31 cellular contexts compared by ENCODE assay signal in the genomic region with DNA sequence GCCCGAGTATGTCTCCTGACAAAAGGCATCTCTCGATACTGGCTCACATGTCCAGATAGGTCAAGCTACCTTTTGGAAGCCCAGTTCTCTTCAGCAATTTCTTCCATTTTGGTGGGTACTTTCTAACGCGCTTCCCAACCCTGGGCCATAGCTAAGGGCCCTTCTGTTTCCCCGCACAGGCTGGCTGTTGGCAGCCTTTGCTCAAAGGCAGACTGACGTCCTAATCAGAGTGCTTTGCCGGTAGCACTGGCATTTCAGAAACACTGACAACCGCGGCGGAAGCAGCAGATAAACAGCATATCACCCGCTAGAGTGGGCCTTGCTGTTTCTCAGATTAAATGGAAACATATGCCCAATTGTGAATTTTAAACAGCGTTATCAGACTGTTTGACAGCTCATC.
"Had no signal": no experiment of that assay in that cellular context is flagged by ENCODE, and none has a peak within 500 bp of the region (broad histone marks: within the 10 kb centered on the region; RNA-seq: fewer than 3 reads in every experiment).

No MANE protein-coding gene starts in this region.

- H3K4me3 Mint-ChIP-seq: activated CD4-positive, alpha-beta T cell treated with anti-CD3 and anti-CD28 coated beads, Interleukin-2, amount 10 ng/mL, durations not matched to agents 7 days and 5 days; activated CD8-positive, alpha-beta T cell treated with anti-CD3 and anti-CD28 coated beads for 36 hours; activated naive CD8-positive, alpha-beta T cell; activated T-cell treated with anti-CD3 and anti-CD28 coated beads, Interleukin-2, amount 50 U/mL, for 4 hours; activated T-helper 17 cell treated with anti-CD3 and anti-CD28 coated beads, Interleukin-2, amount 50 U/mL, for 72 hours; central memory CD8-positive, alpha-beta T cell; effector memory CD8-positive, alpha-beta T cell; T-helper 17 cell; T-helper 2 cell treated with Interferon-gamma antibody and Interleukin-4, amounts not matched to agents 5 μg/mL and 100 μg/mL, for 36 hours; WTC11 had no signal

- H3K4me3 ChIP-seq: esophagus muscularis mucosa, gastrocnemius medialis, heart left ventricle had no signal

- DNase-seq: activated CD4-positive, alpha-beta T cell treated with anti-CD3 and anti-CD28 coated beads for 1 hour; activated CD4-positive, alpha-beta T cell treated with anti-CD3 and anti-CD28 coated beads for 4 hours; activated CD4-positive, alpha-beta T cell treated with anti-CD3 and anti-CD28 coated beads, Interleukin-2, amount 10 ng/mL, durations not matched to agents 7 days and 5 days; activated CD4-positive, alpha-beta T cell treated with anti-CD3 and anti-CD28 coated beads, Interleukin-2, amount 50 U/mL, for 4 hours; activated CD8-positive, alpha-beta memory T cell treated with anti-CD3 and anti-CD28 coated beads for 24 hours; activated CD8-positive, alpha-beta T cell treated with anti-CD3 and anti-CD28 coated beads for 36 hours; activated effector memory CD4-positive, alpha-beta T cell treated with Interleukin-2 at 50 U/mL for 16 hours; activated gamma-delta T cell treated with Interleukin-2 at 50 U/mL for 16 hours; activated naive CD4-positive, alpha-beta T cell treated with anti-CD3 and anti-CD28 coated beads, Interleukin-2, amount 50 U/mL, for 16 hours; activated naive CD4-positive, alpha-beta T cell treated with Interleukin-2 at 50 U/mL for 16 hours; activated T-cell treated with anti-CD3 and anti-CD28 coated beads, Interleukin-2, amount 50 U/mL, for 4 hours; amniotic stem cell; anterior cingulate cortex; cortex of kidney; dermis blood vessel endothelial cell; effector CD4-positive, alpha-beta T cell; effector memory CD8-positive, alpha-beta T cell; erythroblast; foreskin keratinocyte; gastrocnemius medialis; glutamatergic neuron; T-helper 1 cell; T-helper 17 cell had no signal

- H3K27ac Mint-ChIP-seq: activated CD4-positive, alpha-beta T cell treated with anti-CD3 and anti-CD28 coated beads, Interleukin-2, amount 10 ng/mL, durations not matched to agents 7 days and 5 days; activated CD8-positive, alpha-beta T cell treated with anti-CD3 and anti-CD28 coated beads for 36 hours; activated naive CD8-positive, alpha-beta T cell; activated T-helper 17 cell treated with anti-CD3 and anti-CD28 coated beads, Interleukin-2, amount 50 U/mL, for 72 hours; effector memory CD8-positive, alpha-beta T cell; T-helper 17 cell; T-helper 2 cell treated with Interferon-gamma antibody and Interleukin-4, amounts not matched to agents 5 μg/mL and 100 μg/mL, for 36 hours; WTC11 had no signal

- H3K4me1 ChIP-seq: esophagus muscularis mucosa, foreskin keratinocyte, gastrocnemius medialis, heart left ventricle had no signal

- H3K36me3 ChIP-seq: esophagus muscularis mucosa, gastrocnemius medialis, heart left ventricle had no signal

- H3K27ac ChIP-seq: esophagus muscularis mucosa, foreskin keratinocyte, gastrocnemius medialis, heart left ventricle, VCaP had no signal

- ATAC-seq: activated CD8-positive, alpha-beta T cell treated with anti-CD3 and anti-CD28 coated beads for 36 hours; activated T-cell treated with anti-CD3 and anti-CD28 coated beads, Interleukin-2, amount 50 U/mL, for 4 hours; activated T-helper 17 cell treated with anti-CD3 and anti-CD28 coated beads, Interleukin-2, amount 50 U/mL, for 72 hours; effector memory CD8-positive, alpha-beta T cell; foreskin keratinocyte; gastrocnemius medialis; T-helper 17 cell; WTC11 had no signal

- H3K4me1 Mint-ChIP-seq: activated CD4-positive, alpha-beta T cell treated with anti-CD3 and anti-CD28 coated beads, Interleukin-2, amount 10 ng/mL, durations not matched to agents 7 days and 5 days; activated T-helper 17 cell treated with anti-CD3 and anti-CD28 coated beads, Interleukin-2, amount 50 U/mL, for 72 hours; central memory CD8-positive, alpha-beta T cell; T-helper 17 cell; WTC11 had no signal

- H3K36me3 Mint-ChIP-seq: activated naive CD8-positive, alpha-beta T cell; WTC11 had no signal

- H3K27me3 ChIP-seq: gastrocnemius medialis had no signal

- H3K9me3 ChIP-seq: esophagus muscularis mucosa, gastrocnemius medialis, heart left ventricle had no signal

- H3K9me3 Mint-ChIP-seq: activated CD4-positive, alpha-beta T cell treated with anti-CD3 and anti-CD28 coated beads, Interleukin-2, amount 10 ng/mL, durations not matched to agents 7 days and 5 days; activated CD8-positive, alpha-beta T cell treated with anti-CD3 and anti-CD28 coated beads for 36 hours; activated T-cell treated with anti-CD3 and anti-CD28 coated beads, Interleukin-2, amount 50 U/mL, for 4 hours; activated T-helper 17 cell treated with anti-CD3 and anti-CD28 coated beads, Interleukin-2, amount 50 U/mL, for 72 hours; central memory CD8-positive, alpha-beta T cell; effector memory CD8-positive, alpha-beta T cell; T-helper 2 cell treated with Interferon-gamma antibody and Interleukin-4, amounts not matched to agents 5 μg/mL and 100 μg/mL, for 36 hours had no signal
